Comparison of ENCODE assay signal across 1 cellular context in the genomic region with DNA sequence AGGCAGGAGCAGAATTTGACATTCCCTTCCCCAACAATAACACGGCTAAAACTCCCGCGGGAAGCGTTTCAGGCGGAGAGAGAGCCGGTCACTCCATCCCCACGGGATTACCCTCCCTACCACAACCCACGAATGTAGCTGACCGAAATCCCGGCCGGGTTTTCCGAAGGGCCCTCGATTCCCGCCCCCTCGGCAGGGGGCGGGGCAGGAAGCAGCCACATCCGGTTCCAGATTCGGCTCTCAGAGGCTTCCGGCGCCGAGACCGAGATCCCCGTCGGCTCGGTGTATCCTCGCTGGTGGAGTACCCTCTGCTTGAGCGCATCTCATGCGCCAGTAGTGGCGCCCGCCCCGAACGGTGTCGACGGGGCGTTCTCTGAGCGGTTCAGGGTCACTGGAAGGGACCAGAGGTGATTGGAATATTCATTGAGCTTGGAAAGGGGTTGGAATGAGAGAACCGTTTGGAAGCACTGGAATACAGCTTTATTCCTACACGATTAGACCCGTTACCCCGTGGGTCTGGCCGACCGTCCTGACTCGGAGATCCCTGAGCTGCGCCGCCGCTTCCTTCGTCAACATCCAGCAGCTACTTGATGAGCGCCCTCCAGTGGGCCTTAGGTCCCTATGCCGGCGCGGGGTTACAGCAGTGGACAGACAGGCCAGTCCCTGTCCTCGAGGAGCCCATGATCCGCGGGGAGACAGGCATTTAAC.
TF ChIP-seq lines count a peak whose summit lies in the region.

No MANE protein-coding gene starts in this region.

TF ChIP-seq in HepG2, 621 proteins besides CTCF, POLR2A, EP300 and RAD21 (continued from another document and continues in another):
- TF ChIP-seq STAT6 (CRISPR knock-in tag; IDR thresholded peaks at IDR 0.05; ENCODE audit: borderline replicate concordance) (peak; percentile 94), GMEB2 (CRISPR knock-in tag; IDR thresholded peaks at IDR 0.05; ENCODE audit: low read depth) (0 out of 2 replicates have a peak, but pooled peaks have one; percentile 27), HOXA7 (CRISPR knock-in tag; IDR thresholded peaks at IDR 0.05) (peak; percentile 93), SKI (IDR thresholded peaks at IDR 0.05; ENCODE audit: partially characterized antibody) (peak; percentile 19), ZMAT3 (CRISPR knock-in tag; conservative IDR thresholded peaks at IDR 0.05) (peak; percentile 97; the same call in 1 of the 2 replicates), ZNF563 (CRISPR knock-in tag; IDR thresholded peaks at IDR 0.05) (peak; percentile 45; the same call in 1 of the 2 replicates), SYNCRIP (IDR thresholded peaks at IDR 0.05; ENCODE audit: insufficient read depth, low read depth, low read length) (no peak), ZNF550 (CRISPR knock-in tag; IDR thresholded peaks at IDR 0.05; ENCODE audit: borderline replicate concordance) (0 out of 2 replicates have a peak, but pooled peaks have one; percentile 16), ZNF383 (CRISPR knock-in tag; IDR thresholded peaks at IDR 0.05; ENCODE audit: borderline replicate concordance) (0 out of 2 replicates have a peak, but pooled peaks have one; percentile 61), THAP11 (CRISPR knock-in tag; IDR thresholded peaks at IDR 0.05) (peak; percentile 90), ZNF841 (CRISPR knock-in tag; IDR thresholded peaks at IDR 0.05; ENCODE audit: borderline replicate concordance) (peak; percentile 73; the same call in 1 of the 2 replicates), ZNF260 (CRISPR knock-in tag; IDR thresholded peaks at IDR 0.05; ENCODE audit: borderline replicate concordance, low read depth) (no peak), IRX3 (CRISPR knock-in tag; IDR thresholded peaks at IDR 0.05; ENCODE audit: borderline replicate concordance, low read depth) (peak; percentile 59; the same call in 1 of the 2 replicates), SRY (CRISPR knock-in tag; IDR thresholded peaks at IDR 0.05) (peak; percentile 58; the same call in 1 of the 2 replicates), ZNF317 (CRISPR knock-in tag; IDR thresholded peaks at IDR 0.05) (peak; percentile 93), ZBTB44 (CRISPR knock-in tag; IDR thresholded peaks at IDR 0.05) (no peak), MXI1 (IDR thresholded peaks at IDR 0.05; ENCODE audit: borderline replicate concordance, low read depth, low read length) (peak; percentile 66; the same call in 1 of the 3 replicates), MZF1 (CRISPR knock-in tag; IDR thresholded peaks at IDR 0.05; ENCODE audit: borderline replicate concordance) (0 out of 2 replicates have a peak, but pooled peaks have one; percentile 39), GTF2F1 (IDR thresholded peaks at IDR 0.05; ENCODE audit: low read length) (no peak), GATAD2A (CRISPR knock-in tag; IDR thresholded peaks at IDR 0.05) (peak; percentile 68; the same call in 1 of the 2 replicates), NFIC (IDR thresholded peaks at IDR 0.05; ENCODE audit: low read length) (peak; percentile 74; the same call in 1 of the 2 replicates), ZFP36L1 (CRISPR knock-in tag; IDR thresholded peaks at IDR 0.05) (peak; percentile 94; the same call in 1 of the 2 replicates), CBX1 (IDR thresholded peaks at IDR 0.05; ENCODE audit: low read depth) (no peak), EZH2 (conservative IDR thresholded peaks at IDR 0.05; ENCODE audit: low read depth, low read length) (no peak), ZNF33A (CRISPR knock-in tag; IDR thresholded peaks at IDR 0.05; ENCODE audit: borderline replicate concordance) (peak; percentile 16; the same call in 1 of the 2 replicates), CENPBD1 (CRISPR knock-in tag; IDR thresholded peaks at IDR 0.05; ENCODE audit: borderline replicate concordance, low read depth) (no peak), MEIS1 (CRISPR knock-in tag; IDR thresholded peaks at IDR 0.05; ENCODE audit: borderline replicate concordance) (0 out of 2 replicates have a peak, but pooled peaks have one; percentile 23), ZSCAN9 (CRISPR knock-in tag; IDR thresholded peaks at IDR 0.05; ENCODE audit: borderline replicate concordance) (peak; percentile 96), MEF2D (CRISPR knock-in tag; IDR thresholded peaks at IDR 0.05) (peak; percentile 48; the same call in 1 of the 2 replicates), NFE2L1 (CRISPR knock-in tag; IDR thresholded peaks at IDR 0.05; ENCODE audit: borderline replicate concordance) (no peak), NRL (CRISPR knock-in tag; IDR thresholded peaks at IDR 0.05; ENCODE audit: borderline replicate concordance) (peak; percentile 68; the same call in 1 of the 2 replicates), TERF1 (CRISPR knock-in tag; IDR thresholded peaks at IDR 0.05) (no peak), ZNF350 (CRISPR knock-in tag; IDR thresholded peaks at IDR 0.05; ENCODE audit: borderline replicate concordance, low read depth) (peak; percentile 96; the same call in 1 of the 2 replicates), ZNF615 (CRISPR knock-in tag; IDR thresholded peaks at IDR 0.05; ENCODE audit: borderline replicate concordance) (peak; percentile 95), RFX3 (CRISPR knock-in tag; IDR thresholded peaks at IDR 0.05) (no peak), ZNF33B (CRISPR knock-in tag; IDR thresholded peaks at IDR 0.05) (no peak; the same call in 1 of the 2 replicates), TARDBP (CRISPR knock-in tag; IDR thresholded peaks at IDR 0.05) (0 out of 2 replicates have a peak, but pooled peaks have one; percentile 18), TBL1XR1 (IDR thresholded peaks at IDR 0.05; ENCODE audit: borderline replicate concordance, low read length, partially characterized antibody) (peak; percentile 50), JUNB (CRISPR knock-in tag; IDR thresholded peaks at IDR 0.05; ENCODE audit: borderline replicate concordance) (0 out of 2 replicates have a peak, but pooled peaks have one; percentile 6), ATF7-NPFF (CRISPR knock-in tag; IDR thresholded peaks at IDR 0.05; ENCODE audit: low read depth) (peak; percentile 92), ZNF672 (CRISPR knock-in tag; IDR thresholded peaks at IDR 0.05) (no peak; the same call in 1 of the 2 replicates), ZNF234 (CRISPR knock-in tag; conservative IDR thresholded peaks at IDR 0.05) (no peak; the same call in 1 of the 2 replicates), GFI1 (CRISPR knock-in tag; IDR thresholded peaks at IDR 0.05; ENCODE audit: borderline replicate concordance) (peak; percentile 53; the same call in 1 of the 2 replicates), SOX6 (IDR thresholded peaks at IDR 0.05) (no peak), SOX6 (CRISPR knock-in tag; IDR thresholded peaks at IDR 0.05) (peak; percentile 79)
- TF ChIP-seq, protein P1, sequence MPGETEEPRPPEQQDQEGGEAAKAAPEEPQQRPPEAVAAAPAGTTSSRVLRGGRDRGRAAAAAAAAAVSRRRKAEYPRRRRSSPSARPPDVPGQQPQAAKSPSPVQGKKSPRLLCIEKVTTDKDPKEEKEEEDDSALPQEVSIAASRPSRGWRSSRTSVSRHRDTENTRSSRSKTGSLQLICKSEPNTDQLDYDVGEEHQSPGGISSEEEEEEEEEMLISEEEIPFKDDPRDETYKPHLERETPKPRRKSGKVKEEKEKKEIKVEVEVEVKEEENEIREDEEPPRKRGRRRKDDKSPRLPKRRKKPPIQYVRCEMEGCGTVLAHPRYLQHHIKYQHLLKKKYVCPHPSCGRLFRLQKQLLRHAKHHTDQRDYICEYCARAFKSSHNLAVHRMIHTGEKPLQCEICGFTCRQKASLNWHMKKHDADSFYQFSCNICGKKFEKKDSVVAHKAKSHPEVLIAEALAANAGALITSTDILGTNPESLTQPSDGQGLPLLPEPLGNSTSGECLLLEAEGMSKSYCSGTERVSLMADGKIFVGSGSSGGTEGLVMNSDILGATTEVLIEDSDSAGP (CRISPR knock-in tag; IDR thresholded peaks at IDR 0.05; ENCODE audit: borderline replicate concordance): peak; percentile 94; the same call in 1 of the 2 replicates
- TF ChIP-seq, protein P2, sequence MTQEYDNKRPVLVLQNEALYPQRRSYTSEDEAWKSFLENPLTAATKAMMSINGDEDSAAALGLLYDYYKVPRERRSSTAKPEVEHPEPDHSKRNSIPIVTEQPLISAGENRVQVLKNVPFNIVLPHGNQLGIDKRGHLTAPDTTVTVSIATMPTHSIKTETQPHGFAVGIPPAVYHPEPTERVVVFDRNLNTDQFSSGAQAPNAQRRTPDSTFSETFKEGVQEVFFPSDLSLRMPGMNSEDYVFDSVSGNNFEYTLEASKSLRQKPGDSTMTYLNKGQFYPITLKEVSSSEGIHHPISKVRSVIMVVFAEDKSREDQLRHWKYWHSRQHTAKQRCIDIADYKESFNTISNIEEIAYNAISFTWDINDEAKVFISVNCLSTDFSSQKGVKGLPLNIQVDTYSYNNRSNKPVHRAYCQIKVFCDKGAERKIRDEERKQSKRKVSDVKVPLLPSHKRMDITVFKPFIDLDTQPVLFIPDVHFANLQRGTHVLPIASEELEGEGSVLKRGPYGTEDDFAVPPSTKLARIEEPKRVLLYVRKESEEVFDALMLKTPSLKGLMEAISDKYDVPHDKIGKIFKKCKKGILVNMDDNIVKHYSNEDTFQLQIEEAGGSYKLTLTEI (CRISPR knock-in tag; conservative IDR thresholded peaks at IDR 0.05): no peak
- TF ChIP-seq, protein P3, sequence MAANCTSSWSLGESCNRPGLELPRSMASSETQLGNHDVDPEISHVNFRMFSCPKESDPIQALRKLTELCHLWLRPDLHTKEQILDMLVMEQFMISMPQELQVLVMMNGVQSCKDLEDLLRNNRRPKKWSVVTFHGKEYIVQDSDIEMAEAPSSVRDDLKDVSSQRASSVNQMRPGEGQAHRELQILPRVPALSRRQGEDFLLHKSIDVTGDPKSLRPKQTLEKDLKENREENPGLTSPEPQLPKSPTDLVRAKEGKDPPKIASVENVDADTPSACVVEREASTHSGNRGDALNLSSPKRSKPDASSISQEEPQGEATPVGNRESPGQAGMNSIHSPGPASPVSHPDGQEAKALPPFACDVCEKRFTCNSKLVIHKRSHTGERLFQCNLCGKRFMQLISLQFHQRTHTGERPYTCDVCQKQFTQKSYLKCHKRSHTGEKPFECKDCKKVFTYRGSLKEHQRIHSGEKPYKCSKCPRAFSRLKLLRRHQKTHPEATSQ (CRISPR knock-in tag; IDR thresholded peaks at IDR 0.05; ENCODE audit: borderline replicate concordance): no peak; the same call in 1 of the 2 replicates
- TF ChIP-seq, protein P4, sequence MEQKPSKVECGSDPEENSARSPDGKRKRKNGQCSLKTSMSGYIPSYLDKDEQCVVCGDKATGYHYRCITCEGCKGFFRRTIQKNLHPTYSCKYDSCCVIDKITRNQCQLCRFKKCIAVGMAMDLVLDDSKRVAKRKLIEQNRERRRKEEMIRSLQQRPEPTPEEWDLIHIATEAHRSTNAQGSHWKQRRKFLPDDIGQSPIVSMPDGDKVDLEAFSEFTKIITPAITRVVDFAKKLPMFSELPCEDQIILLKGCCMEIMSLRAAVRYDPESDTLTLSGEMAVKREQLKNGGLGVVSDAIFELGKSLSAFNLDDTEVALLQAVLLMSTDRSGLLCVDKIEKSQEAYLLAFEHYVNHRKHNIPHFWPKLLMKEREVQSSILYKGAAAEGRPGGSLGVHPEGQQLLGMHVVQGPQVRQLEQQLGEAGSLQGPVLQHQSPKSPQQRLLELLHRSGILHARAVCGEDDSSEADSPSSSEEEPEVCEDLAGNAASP (CRISPR knock-in tag; IDR thresholded peaks at IDR 0.05; ENCODE audit: borderline replicate concordance): peak; percentile 73
